17 cellular contexts compared by ENCODE assay signal in the genomic region with DNA sequence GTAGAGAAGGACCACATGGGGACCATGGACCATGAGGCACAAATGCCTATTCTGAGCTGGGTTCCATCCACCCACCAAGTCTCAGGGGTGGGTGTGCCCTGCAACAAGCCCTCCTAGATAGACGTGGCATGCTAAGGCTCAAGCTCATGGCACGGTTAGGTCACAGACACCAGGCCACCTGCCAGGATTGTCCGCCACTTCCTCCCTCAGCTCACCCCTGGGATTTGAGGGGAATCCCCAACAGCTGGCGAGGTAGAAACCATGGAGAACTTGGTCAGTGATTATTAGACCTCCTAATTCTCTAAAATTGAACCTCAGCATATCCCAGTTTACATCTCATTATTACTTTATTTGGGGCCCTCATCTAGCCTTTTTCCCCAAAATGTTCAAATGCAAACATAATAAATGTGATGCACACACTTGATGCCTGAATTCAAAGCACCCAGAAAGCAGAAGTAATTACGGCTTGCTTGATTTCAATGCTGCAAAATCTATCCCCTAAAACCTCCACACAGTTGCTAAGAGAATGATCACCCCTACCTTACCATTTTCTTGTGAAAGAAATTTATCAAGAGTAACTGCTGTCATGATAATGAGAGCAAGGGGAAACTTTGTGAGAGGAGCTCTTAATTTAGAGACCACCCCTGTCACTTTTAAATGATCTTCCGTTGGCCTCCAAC.
DNase-seq lines count a peak whose midpoint lies in the region; ATAC-seq and TF ChIP-seq lines count a peak whose summit lies in the region.
"Had no signal": no experiment of that assay in that cellular context is flagged by ENCODE, and none has a peak within 500 bp of the region (broad histone marks: within the 10 kb centered on the region; RNA-seq: fewer than 3 reads in every experiment).

No MANE protein-coding gene starts in this region.

- intact Hi-C loops in activated B cell treated with CpG ODN at 0.5 μM for 24 hours (cut with micrococcal nuclease) (no loop called here), dorsolateral prefrontal cortex (cut with DNase I) (no loop called here)

- peak overlapping the region; percentile 18 for H3K27ac Mint-ChIP-seq in activated B cell treated with CpG ODN at 0.5 μM for 24 hours
- H3K27ac Mint-ChIP-seq: activated CD4-positive, alpha-beta T cell treated with anti-CD3 and anti-CD28 coated beads for 36 hours; stimulated activated naive CD8-positive, alpha-beta T cell treated with anti-CD3 and anti-CD28 coated beads, Interleukin-15, Interleukin-2, amounts not matched to agents 100 ng/mL and 50 ng/mL, for 24 hours had no signal

- no peak for DNase-seq in activated B cell treated with CpG ODN at 0.5 μM for 24 hours
- DNase-seq in RPMI8226: no peak
- no peak for DNase-seq in dorsolateral prefrontal cortex
- DNase-seq in activated CD4-positive, CD25-positive, alpha-beta regulatory T cell (lab: John Stamatoyannopoulos, UW): no peak
- no peak for DNase-seq in hypothalamus (lab: John Stamatoyannopoulos, UW)
- DNase-seq: activated CD4-positive, alpha-beta T cell treated with anti-CD3 and anti-CD28 coated beads for 36 hours; activated naive CD4-positive, alpha-beta T cell treated with Interleukin-2 at 50 U/mL for 16 hours; foreskin keratinocyte; NCI-H187; T1000 had no signal

- H3K4me3 ChIP-seq in dorsolateral prefrontal cortex: no peak overlapping the region
- H3K4me3 ChIP-seq: ascending aorta, prostate gland, SJSA1 had no signal

- POLR2A ChIA-PET in activated B cell treated with CpG ODN at 0.5 μM for 24 hours (lab: Charles Lee): no interaction called here

- CTCF ChIA-PET in activated B cell treated with CpG ODN at 0.5 μM for 24 hours (lab: Charles Lee): no interaction called here

- ATAC-seq in GM18508 (IDR thresholded peaks at IDR 0.05; ENCODE audit: insufficient read depth, unreplicated experiment) (peak; percentile 51), GM21423 (IDR thresholded peaks at IDR 0.05; ENCODE audit: unreplicated experiment) (peak; percentile 91), HG03342 (IDR thresholded peaks at IDR 0.05; ENCODE audit: unreplicated experiment) (peak; percentile 69), activated B cell treated with CpG ODN at 0.5 μM for 24 hours (ENCODE audit: low read depth) (peak; percentile 57)
- ATAC-seq: activated CD4-positive, alpha-beta T cell treated with anti-CD3 and anti-CD28 coated beads for 36 hours; foreskin keratinocyte had no signal

- H3K27me3 Mint-ChIP-seq in activated B cell treated with CpG ODN at 0.5 μM for 24 hours: peaks cover 2% of the 10 kb centered on the region
- H3K27me3 Mint-ChIP-seq: activated CD4-positive, alpha-beta T cell treated with anti-CD3 and anti-CD28 coated beads for 36 hours had no signal

- no peak overlapping the region for H3K4me3 Mint-ChIP-seq in activated B cell treated with CpG ODN at 0.5 μM for 24 hours
- H3K4me3 Mint-ChIP-seq: activated CD4-positive, alpha-beta T cell treated with anti-CD3 and anti-CD28 coated beads for 36 hours; stimulated activated naive CD8-positive, alpha-beta T cell treated with anti-CD3 and anti-CD28 coated beads, Interleukin-15, Interleukin-2, amounts not matched to agents 100 ng/mL and 50 ng/mL, for 24 hours had no signal

- TF ChIP-seq CTCF in activated B cell treated with CpG ODN at 0.5 μM for 24 hours (IDR thresholded peaks at IDR 0.05): no peak
- no peak for TF ChIP-seq CTCF in dorsolateral prefrontal cortex (IDR thresholded peaks at IDR 0.05 in 54 of 56, conservative IDR thresholded peaks at IDR 0.05 in 2 of 56; ENCODE audit: low read depth in 1 of 56, partially characterized antibody in 56 of 56)

- peaks cover 8% of the 10 kb centered on the region for H3K4me1 Mint-ChIP-seq in activated B cell treated with CpG ODN at 0.5 μM for 24 hours
- H3K4me1 Mint-ChIP-seq: activated CD4-positive, alpha-beta T cell treated with anti-CD3 and anti-CD28 coated beads for 36 hours had no signal

- no peak overlapping the region for H3K27ac ChIP-seq in dorsolateral prefrontal cortex
- H3K27ac ChIP-seq: ascending aorta, foreskin keratinocyte, prostate gland, SJSA1 had no signal

- H3K9me3 Mint-ChIP-seq in activated B cell treated with CpG ODN at 0.5 μM for 24 hours: no peaks in the 10 kb centered on the region
- H3K9me3 Mint-ChIP-seq: stimulated activated naive CD8-positive, alpha-beta T cell treated with anti-CD3 and anti-CD28 coated beads, Interleukin-15, Interleukin-2, amounts not matched to agents 100 ng/mL and 50 ng/mL, for 24 hours had no signal

- H3K36me3 Mint-ChIP-seq in activated B cell treated with CpG ODN at 0.5 μM for 24 hours (ENCODE audit: low read depth): no peaks in the 10 kb centered on the region

- H3K27me3 ChIP-seq in dorsolateral prefrontal cortex: peaks cover 0 to 10% (median 0%) of the 10 kb centered on the region in 45 donors
- H3K27me3 ChIP-seq: ascending aorta, foreskin keratinocyte had no signal
